Comparison of ENCODE assay signal across 9 cellular contexts in the genomic region with DNA sequence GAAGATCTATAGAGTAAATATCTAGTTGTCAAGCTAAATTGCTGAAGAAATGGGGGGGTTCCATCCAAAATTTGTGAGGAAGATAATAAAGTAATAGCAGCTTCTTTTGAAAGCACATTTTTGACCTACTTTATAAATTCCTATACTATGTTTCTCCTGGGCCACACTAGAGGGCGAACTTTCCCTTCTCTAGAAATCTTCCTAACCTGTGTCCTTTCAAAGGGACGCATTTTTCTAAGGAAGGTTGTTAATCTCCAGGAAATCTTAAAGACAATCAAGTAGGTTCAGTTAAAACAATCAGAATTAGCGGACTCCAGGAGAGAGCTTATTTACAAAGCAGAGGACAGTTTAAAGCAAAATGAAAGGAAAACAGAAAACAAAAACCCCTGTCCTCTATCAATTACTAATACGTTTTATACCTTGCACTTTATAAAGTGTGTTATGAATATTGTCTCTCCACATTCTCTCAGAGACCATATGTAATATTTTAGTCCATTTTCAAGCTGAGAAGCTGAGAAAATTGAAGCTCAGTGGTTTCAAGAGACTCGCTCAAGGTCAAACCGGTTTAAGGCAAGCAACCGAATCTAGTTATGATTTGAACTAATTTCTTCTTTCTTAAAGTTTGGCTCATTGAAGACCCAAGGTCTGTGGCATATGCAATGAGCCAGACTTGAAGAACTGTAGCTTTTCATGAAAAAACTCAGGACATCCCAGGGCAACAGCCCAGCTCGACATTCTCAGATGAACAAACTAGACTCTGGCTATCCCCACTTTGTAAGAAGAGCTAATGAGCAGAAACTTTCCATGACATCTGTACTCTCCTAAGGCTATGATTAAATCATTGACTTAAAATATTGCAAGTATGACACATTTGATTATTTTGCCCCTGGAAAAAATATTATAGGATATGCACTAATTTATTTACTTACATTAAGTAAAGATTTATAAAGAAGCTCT.
A peak's percentile ranks its signal among the peaks of the same experiment; 100 is the strongest.
DNase-seq lines count a peak whose midpoint lies in the region; ATAC-seq and TF ChIP-seq lines count a peak whose summit lies in the region.
"Had no signal": no experiment of that assay in that cellular context is flagged by ENCODE, and none has a peak within 500 bp of the region (broad histone marks: within the 10 kb centered on the region; RNA-seq: fewer than 3 reads in every experiment).

No MANE protein-coding gene starts in this region.

- H3K9me3 Mint-ChIP-seq in CD4-positive, alpha-beta T cell: no peaks in the 10 kb centered on the region
- peaks cover 4% of the 10 kb centered on the region for H3K9me3 Mint-ChIP-seq in chondrocyte (ENCODE audit: low read depth)

- no peaks in the 10 kb centered on the region for H3K9me3 ChIP-seq in CD4-positive, alpha-beta T cell (ENCODE audit: control insufficient read depth, low read length)
- H3K9me3 ChIP-seq in lung (ENCODE audit: control insufficient read depth in 2 of 2, insufficient read depth in 1 of 2, low read length in 1 of 2) (no peaks in the 10 kb centered on the region), vagina (no peaks in the 10 kb centered on the region)

- H3K4me3 Mint-ChIP-seq in CD4-positive, alpha-beta T cell: no peak overlapping the region
- H3K4me3 Mint-ChIP-seq in chondrocyte (ENCODE audit: unreplicated experiment): no peak overlapping the region

- TF ChIP-seq POLR2A in vagina (IDR thresholded peaks at IDR 0.05): no peak

- H3K27me3 ChIP-seq in CD4-positive, alpha-beta T cell (ENCODE audit: control insufficient read depth, insufficient read depth, low read length): no peaks in the 10 kb centered on the region
- H3K27me3 ChIP-seq in lung (ENCODE audit: control insufficient read depth, insufficient read depth) (no peaks in the 10 kb centered on the region), vagina (no peaks in the 10 kb centered on the region)

- intact Hi-C loops in CD4-positive, alpha-beta T cell (cut with DNase I, micrococcal nuclease): no loop called here
- intact Hi-C loops in vagina (cut with DNase I): no loop called here

- H3K4me1 Mint-ChIP-seq in CD4-positive, alpha-beta T cell (ENCODE audit: low read depth): no peaks in the 10 kb centered on the region
- H3K4me1 Mint-ChIP-seq in chondrocyte (ENCODE audit: low read depth): peaks cover 2% of the 10 kb centered on the region
- H3K4me1 Mint-ChIP-seq: naive B cell had no signal

- no peak overlapping the region for H3K4me3 ChIP-seq in HFF-Myc (replicated peaks; ENCODE audit: low read depth, low read length)
- H3K4me3 ChIP-seq in lung: no peak overlapping the region
- H3K4me3 ChIP-seq in vagina: no peak overlapping the region

- H3K4me1 ChIP-seq in lung (ENCODE audit: control insufficient read depth in 2 of 2, insufficient read depth in 2 of 2, low read length in 2 of 2) (no peaks in the 10 kb centered on the region), vagina (no peaks in the 10 kb centered on the region)

- POLR2A ChIA-PET in CD4-positive, alpha-beta T cell (lab: Charles Lee): no interaction called here

- ATAC-seq in CD4-positive, alpha-beta T cell (ENCODE audit: poor library complexity): no peak
- ATAC-seq in lung (ENCODE audit: insufficient read depth, low FRiP score): no peak
- ATAC-seq in HG03045 (IDR thresholded peaks at IDR 0.05; ENCODE audit: unreplicated experiment): no peak

- H3K27ac Mint-ChIP-seq in CD4-positive, alpha-beta T cell: no peak overlapping the region
- no peak overlapping the region for H3K27ac Mint-ChIP-seq in chondrocyte (ENCODE audit: unreplicated experiment)

- CTCF ChIA-PET in CD4-positive, alpha-beta T cell (lab: Charles Lee): interaction anchor here (0.9 kb wide), 1 partner anchor 13 kb away, joined by 3 read pairs; no protein-coding TSS in a partner anchor

- H3K36me3 ChIP-seq in lung (ENCODE audit: control insufficient read depth in 2 of 2, insufficient read depth in 2 of 2, low read length in 2 of 2): no peaks in the 10 kb centered on the region
- H3K36me3 ChIP-seq in vagina: no peaks in the 10 kb centered on the region

- H3K27ac ChIP-seq in CD4-positive, alpha-beta T cell (ENCODE audit: low read depth, low read length): no peak overlapping the region
- H3K27ac ChIP-seq in lung (ENCODE audit: low read depth in 1 of 2, low read length in 1 of 2) (no peak overlapping the region), vagina (no peak overlapping the region)

- H3K27me3 Mint-ChIP-seq in CD4-positive, alpha-beta T cell: no peaks in the 10 kb centered on the region
- H3K27me3 Mint-ChIP-seq in chondrocyte (ENCODE audit: low read depth): peaks cover 7% of the 10 kb centered on the region

- DNase-seq in CD4-positive, alpha-beta T cell: no peak
- peak; percentile 21 for DNase-seq in HFF-Myc (ENCODE audit: extremely low read depth, low read depth)
- DNase-seq in NCI-H69 (lab: John Stamatoyannopoulos, UW): peak; percentile 56
- no peak for DNase-seq in chondrocyte (ENCODE audit: low spot score)
- no peak for DNase-seq in lung (ENCODE audit: low spot score)
- DNase-seq in vagina (ENCODE audit: extremely low spot score in 2 of 2): no peak
- DNase-seq in CD1c-positive myeloid dendritic cell (ENCODE audit: extremely low spot score): no peak
- DNase-seq: naive B cell had no signal

- no peaks in the 10 kb centered on the region for H3K36me3 Mint-ChIP-seq in CD4-positive, alpha-beta T cell (ENCODE audit: low read depth)
- no peaks in the 10 kb centered on the region for H3K36me3 Mint-ChIP-seq in chondrocyte (ENCODE audit: low read depth)
- H3K36me3 Mint-ChIP-seq: naive B cell had no signal

- 36 to 38% methylated on average over 8 of the region's 8 CpGs for WGBS in lung, 2 donors

- peak; percentile 15 for TF ChIP-seq CTCF in CD4-positive, alpha-beta T cell (IDR thresholded peaks at IDR 0.05)
- TF ChIP-seq CTCF in HFF-Myc (IDR thresholded peaks at IDR 0.05; ENCODE audit: low read depth, low read length, missing control alignments) (peak; percentile 62), chondrocyte (IDR thresholded peaks at IDR 0.05) (peak; percentile 83), lung (IDR thresholded peaks at IDR 0.05; ENCODE audit: control extremely low read depth, extremely low read depth) (peak; percentile 11), vagina (IDR thresholded peaks at IDR 0.05) (peak in 1 of 3 experiments; percentile 7)

Comparison
In these comparisons a context has a peak if more than half of its experiments do, and no peak if none do; other contexts are left out.
1. DNase-seq: peak in HFF-Myc (single experiment) and NCI-H69 (single experiment); none in CD4-positive, alpha-beta T cell (0 of 10), chondrocyte (single experiment), lung (single experiment), vagina (0 of 2) and CD1c-positive myeloid dendritic cell (single experiment).